ENCODE assay signal across 16 cellular contexts in the genomic region with DNA sequence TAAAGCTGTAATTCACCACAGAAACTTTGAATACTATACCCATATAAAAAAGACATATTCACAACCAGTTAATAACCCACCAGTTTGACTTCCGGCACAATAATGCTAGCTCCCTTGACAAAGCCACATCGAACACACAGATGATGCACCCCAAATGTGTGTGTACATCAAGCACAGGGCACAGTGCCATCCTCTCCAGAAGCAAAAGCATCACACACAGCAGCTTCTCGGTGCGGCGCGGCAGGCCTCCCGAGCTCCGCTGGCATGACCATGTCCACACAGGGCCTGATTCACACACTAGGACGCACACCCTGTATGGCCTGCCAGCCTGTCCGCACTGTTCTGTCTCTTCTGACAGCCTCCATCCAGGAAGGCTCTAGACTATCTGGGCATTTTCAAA.
DNase-seq lines count a peak whose midpoint lies in the region; ATAC-seq and TF ChIP-seq lines count a peak whose summit lies in the region.
"Had no signal": no experiment of that assay in that cellular context is flagged by ENCODE, and none has a peak within 500 bp of the region (broad histone marks: within the 10 kb centered on the region; RNA-seq: fewer than 3 reads in every experiment).

No MANE protein-coding gene starts in this region.

- POLR2A ChIA-PET in A673 (lab: Charles Lee; ENCODE audit: low non-redundant PET) = no interaction called here

- CTCF ChIA-PET in A673 (lab: Charles Lee) = no interaction called here

- peaks cover 39% of the 10 kb centered on the region for H3K4me1 Mint-ChIP-seq in T-helper 1 cell treated with Interleukin-12 subunit alpha and Interleukin-12 subunit beta and Interleukin-4 antibody, amounts not matched to agents 30 μg/mL and 1 μg/mL, for 36 hours (ENCODE audit: low read depth)

- BruUV-seq in A673 (replicated peaks; lab: Mats Ljungman, UMichigan) = no TSS peak

- H3K27me3 ChIP-seq in MG63 = no peaks in the 10 kb centered on the region
- no peaks in the 10 kb centered on the region for H3K27me3 ChIP-seq in A673 (replicated peaks; ENCODE audit: insufficient read depth, low read depth, low read length, poor library complexity)
- H3K27me3 ChIP-seq: spleen, vagina had no signal

- intact Hi-C loops in A673 (cut with micrococcal nuclease; ENCODE audit: unreplicated experiment) = no loop called here

- peaks cover 56% of the 10 kb centered on the region for H3K36me3 Mint-ChIP-seq in T-helper 1 cell treated with Interleukin-12 subunit alpha and Interleukin-12 subunit beta and Interleukin-4 antibody, amounts not matched to agents 30 μg/mL and 1 μg/mL, for 36 hours (ENCODE audit: low read depth)
- peaks cover 21 to 54% of the 10 kb centered on the region in 2 donors for H3K36me3 Mint-ChIP-seq in activated naive CD4-positive, alpha-beta T cell treated with anti-CD3 and anti-CD28 coated beads, Interleukin-2, amount 50 U/mL, for 72 hours

- DNase-seq in activated CD8-positive, alpha-beta memory T cell treated with anti-CD3 and anti-CD28 coated beads, Interleukin-2, amount 50 U/mL, for 4 hours = peak; percentile 51
- DNase-seq in activated naive CD4-positive, alpha-beta T cell treated with anti-CD3 and anti-CD28 coated beads, Interleukin-2, amount 50 U/mL, for 72 hours (ENCODE audit: low spot score in 2 of 2) = peak in 1 of 2 donors; percentile 33
- peak; percentile 45 for DNase-seq in stimulated activated CD4-positive, alpha-beta T cell treated with anti-CD3 and anti-CD28 coated beads, Interleukin-4, amount 100 ng/mL, for 24 hours
- DNase-seq in MG63 (no peak), A673 (ENCODE audit: low spot score) (no peak), SHP77 treated with DMSO at 0.1 percent for 48 hours (lab: John Stamatoyannopoulos, UW) (no peak), MV-4-11 (lab: John Stamatoyannopoulos, UW) (no peak)
- DNase-seq: AML-193, head of caudate nucleus, NCI-H1048, NCI-H446 treated with DMSO at 0.1 percent for 48 hours, PC-3, spleen had no signal

- H3K9me3 Mint-ChIP-seq in T-helper 1 cell treated with Interleukin-12 subunit alpha and Interleukin-12 subunit beta and Interleukin-4 antibody, amounts not matched to agents 30 μg/mL and 1 μg/mL, for 36 hours = no peaks in the 10 kb centered on the region
- H3K9me3 Mint-ChIP-seq in activated naive CD4-positive, alpha-beta T cell treated with anti-CD3 and anti-CD28 coated beads, Interleukin-2, amount 50 U/mL, for 72 hours = no peaks in the 10 kb centered on the region

- no peak for TF ChIP-seq CTCF in A673 (conservative IDR thresholded peaks at IDR 0.05; ENCODE audit: low read depth, low read length)

- H3K36me3 ChIP-seq in MG63 = no peaks in the 10 kb centered on the region
- no peaks in the 10 kb centered on the region for H3K36me3 ChIP-seq in A673 (ENCODE audit: insufficient read depth, low read length, poor library complexity, severe bottlenecking)
- H3K36me3 ChIP-seq: spleen, vagina had no signal

- ATAC-seq in activated naive CD4-positive, alpha-beta T cell treated with anti-CD3 and anti-CD28 coated beads, Interleukin-2, amount 50 U/mL, for 72 hours = peak; percentile 58 to 75
- ATAC-seq: PC-3 had no signal

- no peak overlapping the region for H3K4me3 ChIP-seq in MG63
- no peak overlapping the region for H3K4me3 ChIP-seq in A673 (ENCODE audit: low read depth, low read length, poor library complexity, severe bottlenecking)
- H3K4me3 ChIP-seq: spleen, vagina had no signal

- H3K27me3 Mint-ChIP-seq in T-helper 1 cell treated with Interleukin-12 subunit alpha and Interleukin-12 subunit beta and Interleukin-4 antibody, amounts not matched to agents 30 μg/mL and 1 μg/mL, for 36 hours (ENCODE audit: low read depth) = no peaks in the 10 kb centered on the region

- peak overlapping the region; percentile 67 for H3K4me3 Mint-ChIP-seq in T-helper 1 cell treated with Interleukin-12 subunit alpha and Interleukin-12 subunit beta and Interleukin-4 antibody, amounts not matched to agents 30 μg/mL and 1 μg/mL, for 36 hours

- no peaks in the 10 kb centered on the region for H3K4me1 ChIP-seq in A673 (ENCODE audit: insufficient read depth, low read length, poor library complexity, severe bottlenecking)
- H3K4me1 ChIP-seq: spleen, vagina had no signal

- peak overlapping the region; percentile 81 for H3K27ac Mint-ChIP-seq in T-helper 1 cell treated with Interleukin-12 subunit alpha and Interleukin-12 subunit beta and Interleukin-4 antibody, amounts not matched to agents 30 μg/mL and 1 μg/mL, for 36 hours
- H3K27ac Mint-ChIP-seq in activated naive CD4-positive, alpha-beta T cell treated with anti-CD3 and anti-CD28 coated beads, Interleukin-2, amount 50 U/mL, for 72 hours = peak overlapping the region; percentile 81 to 94

- H3K27ac ChIP-seq in A673 (ENCODE audit: low read depth, low read length, poor library complexity, severe bottlenecking) = no peak overlapping the region
- H3K27ac ChIP-seq: epithelial cell of prostate, spleen, vagina had no signal

- no peaks in the 10 kb centered on the region for H3K9me3 ChIP-seq in MG63
- no peaks in the 10 kb centered on the region for H3K9me3 ChIP-seq in A673 (ENCODE audit: low read depth, low read length, poor library complexity, severe bottlenecking)
- H3K9me3 ChIP-seq: spleen, vagina had no signal

Comparison
In these comparisons a context has a peak if more than half of its experiments do, and no peak if none do; other contexts are left out.
1. DNase-seq: peak in activated CD8-positive, alpha-beta memory T cell treated with anti-CD3 and anti-CD28 coated beads, Interleukin-2, amount 50 U/mL, for 4 hours (single experiment) and stimulated activated CD4-positive, alpha-beta T cell treated with anti-CD3 and anti-CD28 coated beads, Interleukin-4, amount 100 ng/mL, for 24 hours (single experiment); none in MG63 (single experiment), A673 (single experiment), SHP77 treated with DMSO at 0.1 percent for 48 hours (single experiment) and MV-4-11 (single experiment).